Comparison of ENCODE assay signal across 1 cellular context in genomic region chr1:202085682-202086373, GRCh38.
TF ChIP-seq lines count a peak whose summit lies in the region.

No MANE protein-coding gene starts in this region.

TF ChIP-seq in HEK293, 187 proteins besides CTCF, POLR2A, EP300 and RAD21 (continued from another document):
- TF ChIP-seq ZBTB26 (tag by site-specific recombination; optimal IDR thresholded peaks at IDR 0.05), result no peak
- TF ChIP-seq GFI1B (tag by site-specific recombination; IDR thresholded peaks at IDR 0.05), result no peak
- no peak for TF ChIP-seq PRDM1 (tag by site-specific recombination; IDR thresholded peaks at IDR 0.05)
- TF ChIP-seq ZFHX2 (tag by site-specific recombination; conservative IDR thresholded peaks at IDR 0.05), result peak; percentile 37; the same call in 1 of the 2 replicates
- no peak for TF ChIP-seq ZFP3 (tag by site-specific recombination; IDR thresholded peaks at IDR 0.05; ENCODE audit: low read depth)
- TF ChIP-seq PRDM10 (tag by site-specific recombination; IDR thresholded peaks at IDR 0.05), result peak; percentile 50
- no peak for TF ChIP-seq ZNF138 (tag by site-specific recombination; IDR thresholded peaks at IDR 0.05; ENCODE audit: borderline replicate concordance)
- TF ChIP-seq ZBTB48 (tag by site-specific recombination; IDR thresholded peaks at IDR 0.05), result peak; percentile 51; the same call in 1 of the 2 replicates
- TF ChIP-seq ZBTB17 (tag by site-specific recombination; IDR thresholded peaks at IDR 0.05), result peak; percentile 22; the same call in 1 of the 2 replicates
- 0 out of 2 replicates have a peak, but pooled peaks have one; percentile 9 for TF ChIP-seq ATF2 (tag by site-specific recombination; IDR thresholded peaks at IDR 0.05; ENCODE audit: low read depth)
- TF ChIP-seq ZNF398 (tag by site-specific recombination; IDR thresholded peaks at IDR 0.05), result peak; percentile 78
- TF ChIP-seq ZNF202 (tag by site-specific recombination; IDR thresholded peaks at IDR 0.05; ENCODE audit: borderline replicate concordance), result no peak
- no peak for TF ChIP-seq GLIS2 (tag by site-specific recombination; IDR thresholded peaks at IDR 0.05)
- peak; percentile 36 for TF ChIP-seq SP2 (tag by site-specific recombination; IDR thresholded peaks at IDR 0.05)
